Comparison of ENCODE assay signal across 8 cellular contexts in the genomic region with DNA sequence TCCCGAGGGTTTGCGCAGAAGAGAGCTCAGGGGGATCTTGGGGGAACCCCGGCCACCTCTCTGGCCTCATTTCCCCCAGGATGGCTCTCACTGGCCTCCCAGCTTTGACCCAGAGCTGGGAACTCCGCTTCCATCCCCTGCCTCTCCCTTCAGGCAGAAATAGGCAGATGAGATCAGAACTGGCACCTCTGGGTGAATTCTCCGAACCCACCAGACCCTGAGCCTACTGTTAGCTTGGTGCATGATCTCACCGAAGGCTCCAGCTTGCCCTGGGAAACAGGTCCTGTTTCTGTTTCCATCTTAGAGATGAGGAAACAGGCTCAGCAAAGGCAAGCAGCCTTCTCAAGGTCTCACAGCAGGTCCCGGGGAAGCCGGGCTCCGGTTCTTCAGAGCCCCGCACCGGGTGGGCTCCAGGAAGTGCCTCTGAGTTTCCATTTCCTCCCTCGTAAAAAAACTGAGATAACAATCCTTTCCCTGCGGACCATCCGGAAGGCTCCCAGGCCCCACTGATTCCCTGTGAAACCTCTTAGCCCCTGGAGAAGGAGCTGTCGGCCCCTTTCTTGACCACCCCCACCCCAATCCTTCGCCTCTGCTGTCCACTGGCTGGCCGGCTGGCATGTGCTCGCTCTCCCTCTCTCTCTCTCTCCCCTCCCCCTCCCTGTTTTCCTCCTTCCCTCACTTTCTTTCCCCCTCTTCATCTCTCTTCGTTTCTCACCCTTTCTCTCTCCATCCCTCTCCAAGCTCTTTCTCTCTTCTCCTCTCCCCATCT. TPM values are rescaled to one million over a fixed set of nuclear protein-coding genes. Genes with fewer than 3 reads are reported as not detected.
A peak's percentile ranks its signal among the peaks of the same experiment; 100 is the strongest.
DNase-seq lines count a peak whose midpoint lies in the region; ATAC-seq lines count a peak whose summit lies in the region.

No MANE protein-coding gene starts in this region.

- peak overlapping the region in 1 of 2 experiments; percentile 63 for H3K23ac ChIP-seq in mesenchymal stem cell (ENCODE audit: low read length in 2 of 2)

- H2BK12ac ChIP-seq in mesenchymal stem cell (ENCODE audit: low read length in 2 of 2): peak overlapping the region; percentile 6 to 87

- peak overlapping the region; percentile 3 for H2BK120ac ChIP-seq in mesenchymal stem cell (ENCODE audit: low read depth, low read length)

- DNase-seq in mesenchymal stem cell (peak; percentile 90), NCI-H1436 (lab: John Stamatoyannopoulos, UW) (no peak), DMS79 treated with DMSO at 0.1 percent for 48 hours (lab: John Stamatoyannopoulos, UW) (no peak)

- H3K14ac ChIP-seq in mesenchymal stem cell (ENCODE audit: low read length in 2 of 2): peak overlapping the region in 1 of 2 experiments; percentile 19

- peak overlapping the region; percentile 94 for H2BK15ac ChIP-seq in mesenchymal stem cell (ENCODE audit: low read depth, poor library complexity, severe bottlenecking)

- peak overlapping the region; percentile 68 to 75 for H3K4ac ChIP-seq in mesenchymal stem cell (ENCODE audit: low read depth in 1 of 2, low read length in 2 of 2)

- H3K9ac ChIP-seq in HUES48 (ENCODE audit: low read depth, low read length): peak overlapping the region; percentile 67; the same call in 1 of the 2 replicates
- peak overlapping the region; percentile 98 for H3K9ac ChIP-seq in mesenchymal stem cell (ENCODE audit: low read length)

- H3K79me2 ChIP-seq in ACC112 (ENCODE audit: control insufficient read depth, insufficient read depth, low read length, unreplicated experiment): peaks cover 36% of the 10 kb centered on the region

- H3K36me3 ChIP-seq in ACC112 (ENCODE audit: insufficient read depth, low read length) (no peaks in the 10 kb centered on the region), HUES48 (ENCODE audit: control insufficient read depth, insufficient read depth, low read length) (peaks cover 17% of the 10 kb centered on the region), mesenchymal stem cell (ENCODE audit: control insufficient read depth in 1 of 2, insufficient read depth in 2 of 2, low read depth in 1 of 2, low read length in 2 of 2) (peaks cover 0 to 12% of the 10 kb centered on the region in 2 experiments)

- no peaks in the 10 kb centered on the region for H3K9me3 ChIP-seq in HUES48 (ENCODE audit: control insufficient read depth, insufficient read depth, low read length)
- H3K9me3 ChIP-seq in mesenchymal stem cell (ENCODE audit: control insufficient read depth, low read length): no peaks in the 10 kb centered on the region

- peak overlapping the region; percentile 44 for H4K91ac ChIP-seq in mesenchymal stem cell (ENCODE audit: low read length)

- under 1% methylated on average over 19 of the region's 19 CpGs for WGBS in mesenchymal stem cell

- no peak overlapping the region for H2AK5ac ChIP-seq in mesenchymal stem cell (ENCODE audit: low read length, severe bottlenecking)

- H3K27me3 ChIP-seq in ACC112 (ENCODE audit: insufficient read depth, low read length) (no peaks in the 10 kb centered on the region), HUES48 (ENCODE audit: control insufficient read depth, insufficient read depth, low read length) (peaks cover 3% of the 10 kb centered on the region; the same call in 1 of the 2 replicates), mesenchymal stem cell (ENCODE audit: control insufficient read depth in 1 of 2, insufficient read depth in 1 of 2, low read length in 2 of 2) (no peaks in the 10 kb centered on the region)

- H3K27ac ChIP-seq in ACC112 (ENCODE audit: low read depth, low read length) (peak overlapping the region; percentile 68), HUES48 (ENCODE audit: low read depth, low read length) (peak overlapping the region; percentile 97), cingulate gyrus (ENCODE audit: low read depth, low read length) (peak overlapping the region; percentile 69), mesenchymal stem cell (ENCODE audit: low read length, poor library complexity, severe bottlenecking) (peak overlapping the region; percentile 98)

- H2AFZ ChIP-seq in ACC112 (ENCODE audit: low read length, unreplicated experiment) (no peak overlapping the region), mesenchymal stem cell (ENCODE audit: low read depth, low read length) (no peak overlapping the region)

- H3K4me1 ChIP-seq in ACC112 (ENCODE audit: control insufficient read depth, insufficient read depth, low read length, unreplicated experiment): peaks cover 8% of the 10 kb centered on the region
- H3K4me1 ChIP-seq in HUES48 (ENCODE audit: control insufficient read depth, insufficient read depth, low read length): peaks cover 19% of the 10 kb centered on the region
- H3K4me1 ChIP-seq in mesenchymal stem cell (ENCODE audit: control insufficient read depth, insufficient read depth, low read depth, low read length): peaks cover 34% of the 10 kb centered on the region

- peak overlapping the region; percentile 74 for H4K8ac ChIP-seq in mesenchymal stem cell (ENCODE audit: low read length)

- H3K18ac ChIP-seq in mesenchymal stem cell (ENCODE audit: low read depth in 1 of 2, low read length in 2 of 2): peak overlapping the region; percentile 46 to 94

- peak overlapping the region; percentile 60 for H2BK5ac ChIP-seq in mesenchymal stem cell (ENCODE audit: low read depth, low read length, poor library complexity, severe bottlenecking)

- no peaks in the 10 kb centered on the region for H3K79me1 ChIP-seq in mesenchymal stem cell (replicated peaks; ENCODE audit: low read length, poor library complexity, severe bottlenecking)

- H3K4me3 ChIP-seq in ACC112 (ENCODE audit: low read depth, low read length) (peak overlapping the region; percentile 91), HUES48 (ENCODE audit: low read depth, low read length) (peak overlapping the region; percentile 74), mesenchymal stem cell (ENCODE audit: insufficient read depth in 1 of 2, low read depth in 1 of 2, low read length in 2 of 2) (peak overlapping the region; percentile 95)

- H3K4me2 ChIP-seq in mesenchymal stem cell (ENCODE audit: low read length, poor library complexity, severe bottlenecking): peak overlapping the region; percentile 71

- ATAC-seq in HG03095 (IDR thresholded peaks at IDR 0.05; ENCODE audit: unreplicated experiment): no peak
- ATAC-seq in HG03571 (IDR thresholded peaks at IDR 0.05; ENCODE audit: unreplicated experiment): no peak

RNA-seq across cellular contexts. Expression of a gene that starts 2.1 kb away (rescaled TPM):
- 234 TPM for polyA plus RNA-seq in mesenchymal stem cell (2013, experiment 1 of 2)
- 231 TPM for polyA plus RNA-seq in mesenchymal stem cell (2013, experiment 2 of 2)

RNA-seq across cellular contexts. Expression of a gene that starts 39.3 kb away (rescaled TPM):
- 19.9 TPM for polyA plus RNA-seq in mesenchymal stem cell (2013, experiment 1 of 2)
- polyA plus RNA-seq in mesenchymal stem cell (2013, experiment 2 of 2): 20.0 TPM

RNA-seq across cellular contexts. Expression of a gene that starts 42.8 kb away (rescaled TPM):
- 39.7 TPM for polyA plus RNA-seq in mesenchymal stem cell (2013, experiment 1 of 2)
- 37.9 TPM for polyA plus RNA-seq in mesenchymal stem cell (2013, experiment 2 of 2)

RNA-seq across cellular contexts. Expression of a gene that starts 57.4 kb away (rescaled TPM):
- polyA plus RNA-seq in mesenchymal stem cell (2013, experiment 1 of 2): 201 TPM
- 208 TPM for polyA plus RNA-seq in mesenchymal stem cell (2013, experiment 2 of 2)
